ENCODE assay signal across 12 cellular contexts in genomic region chr12:52232916-52233461, GRCh38. TPM values are rescaled to one million over a fixed set of nuclear protein-coding genes. Genes with fewer than 3 reads are reported as not detected.
A peak's percentile ranks its signal among the peaks of the same experiment; 100 is the strongest.
DNase-seq lines count a peak whose midpoint lies in the region; ATAC-seq and TF ChIP-seq lines count a peak whose summit lies in the region.
"Had no signal": no experiment of that assay in that cellular context is flagged by ENCODE, and none has a peak within 500 bp of the region (broad histone marks: within the 10 kb centered on the region; RNA-seq: fewer than 3 reads in every experiment).

KRT7 (plus strand) TSS chr12:52233243; CDS start chr12:52233297, 54 bp downstream.

- DNase-seq in GM13976 (ENCODE audit: low spot score) (peak; percentile 31), iPS DF 6.9 (ENCODE audit: low read depth, low spot score) (no peak), posterior vena cava (ENCODE audit: low spot score) (peak; percentile 80), NCI-H345 treated with DMSO at 0.1 percent for 48 hours (lab: John Stamatoyannopoulos, UW; ENCODE audit: unreplicated experiment) (no peak)
- no peak for DNase-seq in NK-92 treated with Interleukin-12 subunit alpha and Interleukin-12 subunit beta, amount 100 ng/mL, for 24 hours (lab: John Stamatoyannopoulos, UW)
- DNase-seq in CD8-positive, alpha-beta T cell: no peak
- DNase-seq: activated CD4-positive, alpha-beta T cell treated with anti-CD3 and anti-CD28 coated beads for 48 hours; caudate nucleus; naive B cell; NCI-H748 treated with DMSO at 0.1 percent for 48 hours had no signal

- TF ChIP-seq CTCF in GM13976 (IDR thresholded peaks at IDR 0.05; ENCODE audit: borderline replicate concordance, control extremely low read depth, extremely low read depth, insufficient read depth, missing control alignments): no peak
- no peak for TF ChIP-seq CTCF in CD8-positive, alpha-beta T cell (IDR thresholded peaks at IDR 0.05)

- CTCF ChIA-PET in CD8-positive, alpha-beta T cell (lab: Charles Lee): no interaction called here

- peaks cover 52% of the 10 kb centered on the region for H3K27me3 Mint-ChIP-seq in CD8-positive, alpha-beta T cell (ENCODE audit: low read depth)

- in situ Hi-C loops in GM13976 (cut with MboI; ENCODE audit: low sequenced_read_pairs, unreplicated experiment): no loop called here

- POLR2A ChIA-PET in CD8-positive, alpha-beta T cell (lab: Charles Lee): no interaction called here

- peak within 1 kb of the TSS; percentile 27; the same call in 1 of the 2 replicates for H3K4me3 ChIP-seq in iPS DF 6.9 (ENCODE audit: low read length)
- no peak within 1 kb of the TSS for H3K4me3 ChIP-seq in CD8-positive, alpha-beta T cell (ENCODE audit: low read depth, low read length)

- 3 to 8% (median 4%) methylated on average over 47 to 53 of the region's 53 CpGs for WGBS in adipose tissue, 3 donors
- no CpG with 5 or more reads among the region's 53 CpGs for WGBS in iPS DF 6.9 (ENCODE audit: insufficient coverage, insufficient read length)

- no peaks in the 10 kb centered on the region for H3K4me1 Mint-ChIP-seq in CD8-positive, alpha-beta T cell (ENCODE audit: low read depth)
- H3K4me1 Mint-ChIP-seq: naive B cell had no signal

- peaks cover 12% of the 10 kb centered on the region; the same call in 1 of the 2 replicates for H3K27me3 ChIP-seq in iPS DF 6.9 (ENCODE audit: control insufficient read depth, insufficient read depth, low read length)
- peaks cover 5% of the 10 kb centered on the region for H3K27me3 ChIP-seq in CD8-positive, alpha-beta T cell (ENCODE audit: insufficient read depth, low read length)

- ATAC-seq in HG03469 (IDR thresholded peaks at IDR 0.05; ENCODE audit: unreplicated experiment): no peak
- no peak for ATAC-seq in CD8-positive, alpha-beta T cell

- no peaks in the 10 kb centered on the region for H3K9me3 ChIP-seq in iPS DF 6.9 (ENCODE audit: control insufficient read depth, insufficient read depth, low read length)
- no peaks in the 10 kb centered on the region for H3K9me3 ChIP-seq in CD8-positive, alpha-beta T cell (ENCODE audit: low read length)

- no peak within 1 kb of the TSS for H3K4me3 Mint-ChIP-seq in CD8-positive, alpha-beta T cell

- peaks cover 7% of the 10 kb centered on the region for H3K4me1 ChIP-seq in iPS DF 6.9 (ENCODE audit: control insufficient read depth, insufficient read depth, low read length)
- H3K4me1 ChIP-seq in CD8-positive, alpha-beta T cell (ENCODE audit: insufficient read depth, low read length): no peaks in the 10 kb centered on the region

- no peak within 1 kb of the TSS for H3K27ac ChIP-seq in adipose tissue (ENCODE audit: low read depth, low read length)
- H3K27ac ChIP-seq in iPS DF 6.9 (ENCODE audit: low read length): no peak within 1 kb of the TSS
- no peak within 1 kb of the TSS for H3K27ac ChIP-seq in CD8-positive, alpha-beta T cell (ENCODE audit: low read depth, low read length)

- H3K36me3 ChIP-seq in iPS DF 6.9 (ENCODE audit: control insufficient read depth, insufficient read depth, low read length): no peaks in the 10 kb centered on the region
- H3K36me3 ChIP-seq in CD8-positive, alpha-beta T cell (ENCODE audit: insufficient read depth, low read length): no peaks in the 10 kb centered on the region

- no peaks in the 10 kb centered on the region for H3K9me3 Mint-ChIP-seq in CD8-positive, alpha-beta T cell
- H3K9me3 Mint-ChIP-seq: naive B cell had no signal

- H3K27ac Mint-ChIP-seq in CD8-positive, alpha-beta T cell: no peak within 1 kb of the TSS
- H3K27ac Mint-ChIP-seq: naive B cell had no signal

- intact Hi-C loops in posterior vena cava (cut with DNase I): no loop called here
- intact Hi-C loops in CD8-positive, alpha-beta T cell (cut with DNase I, micrococcal nuclease): no loop called here

- no peaks in the 10 kb centered on the region for H3K36me3 Mint-ChIP-seq in CD8-positive, alpha-beta T cell
- H3K36me3 Mint-ChIP-seq: naive B cell had no signal

RNA-seq across cellular contexts. Expression of gene KRT7, which starts in this region (rescaled TPM):
- 10 to 100 TPM in 2 of 3 donors, 1 to 10 TPM in 1; 9.5 to 51.5 (median 18.1) TPM for polyA plus RNA-seq in adipose tissue
- total RNA-seq in posterior vena cava: 1 to 10 TPM; 4.1 to 6.8 TPM
- not detected for total RNA-seq in CD8-positive, alpha-beta T cell

Comparison
In these comparisons a context has a peak if more than half of its experiments do, and no peak if none do; other contexts are left out.
1. RNA of gene KRT7 (total RNA-seq): 4.1 to 6.8 TPM in posterior vena cava; not detected in CD8-positive, alpha-beta T cell; every median in the first group is over 4 times any median in the second.
2. DNase-seq: peak in GM13976 (single experiment) and posterior vena cava (single experiment); none in iPS DF 6.9 (single experiment), NK-92 treated with Interleukin-12 subunit alpha and Interleukin-12 subunit beta, amount 100 ng/mL, for 24 hours (single experiment), NCI-H345 treated with DMSO at 0.1 percent for 48 hours (single experiment) and CD8-positive, alpha-beta T cell (0 of 7).